21 cellular contexts compared by ENCODE assay signal in the genomic region with DNA sequence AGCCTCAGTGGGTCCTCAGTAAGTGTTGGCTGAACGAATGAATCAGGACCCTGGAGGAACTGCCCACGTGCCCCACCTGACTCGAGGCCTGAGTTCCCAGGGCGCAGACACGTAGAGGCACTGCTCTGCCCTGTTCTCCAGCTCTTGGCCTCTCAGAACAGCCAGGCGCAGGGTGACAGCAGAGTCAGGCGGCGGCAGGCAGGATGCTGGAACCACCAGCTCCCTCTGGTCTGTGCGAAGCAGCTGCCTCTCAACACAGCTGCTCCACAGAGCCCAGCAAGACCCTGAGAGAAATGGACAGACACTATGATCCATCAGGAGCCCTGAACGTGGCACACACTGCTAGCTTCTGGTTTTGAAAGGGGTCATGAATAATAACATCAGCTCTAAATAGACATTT. TPM values are rescaled to one million over a fixed set of nuclear protein-coding genes. Genes with fewer than 3 reads are reported as not detected.
DNase-seq lines count a peak whose midpoint lies in the region; ATAC-seq, FAIRE-seq and TF ChIP-seq lines count a peak whose summit lies in the region.
"Had no signal": no experiment of that assay in that cellular context is flagged by ENCODE, and none has a peak within 500 bp of the region (broad histone marks: within the 10 kb centered on the region; RNA-seq: fewer than 3 reads in every experiment).

No MANE protein-coding gene starts in this region.

- DNase-seq in activated CD4-positive, alpha-beta T cell treated with anti-CD3 and anti-CD28 coated beads, Interleukin-2, amount 10 ng/mL, durations not matched to agents 7 days and 5 days = no peak
- no peak for DNase-seq in activated CD4-positive, alpha-beta T cell treated with anti-CD3 and anti-CD28 coated beads for 48 hours
- peak; percentile 55 for DNase-seq in pons (ENCODE audit: low spot score)
- no peak for DNase-seq in pancreas
- no peak for DNase-seq in HepG2 (ENCODE audit: low spot score)
- DNase-seq: AML-193, MM.1S, NCI-H1092, NCI-H1436 treated with DMSO at 0.1 percent for 48 hours, NCI-H2029, NCI-H2171, NCI-H526, PC-9 had no signal

- no peaks in the 10 kb centered on the region for H3K36me3 Mint-ChIP-seq in activated CD4-positive, alpha-beta T cell treated with anti-CD3 and anti-CD28 coated beads, Interleukin-2, amount 10 ng/mL, durations not matched to agents 7 days and 5 days (ENCODE audit: low read depth)

- no peak for TF ChIP-seq POLR2A in HepG2 (IDR thresholded peaks at IDR 0.05; ENCODE audit: insufficient read depth in 1 of 2, low read depth in 2 of 2, low read length in 2 of 2)

- no peaks in the 10 kb centered on the region for H3K9me3 ChIP-seq in pancreas
- no peaks in the 10 kb centered on the region for H3K9me3 ChIP-seq in HepG2 (ENCODE audit: low read length)
- H3K9me3 ChIP-seq: HAP-1 had no signal

- CTCF ChIA-PET in activated CD4-positive, alpha-beta T cell treated with anti-CD3 and anti-CD28 coated beads, Interleukin-2, amount 10 ng/mL, durations not matched to agents 7 days and 5 days (lab: Charles Lee) = no interaction called here
- CTCF ChIA-PET in HepG2 (lab: Yijun Ruan, JAX; ENCODE audit: low intra/inter-chr PET ratio, low total read pairs) = no interaction called here

- no peak overlapping the region for H3K4me3 Mint-ChIP-seq in activated CD4-positive, alpha-beta T cell treated with anti-CD3 and anti-CD28 coated beads, Interleukin-2, amount 10 ng/mL, durations not matched to agents 7 days and 5 days

- intact Hi-C loops in pancreas (cut with DNase I) (no loop called here), HepG2 (cut with micrococcal nuclease; ENCODE audit: unreplicated experiment) (no loop called here)

- no peak overlapping the region for H3K4me3 ChIP-seq in pancreas
- no peak overlapping the region for H3K4me3 ChIP-seq in HepG2 (replicated peaks in 1 of 3; ENCODE audit: insufficient read depth in 1 of 3, low read depth in 2 of 3, low read length in 3 of 3)
- H3K4me3 ChIP-seq: HAP-1, PC-9 had no signal

- H3K27me3 Mint-ChIP-seq in activated CD4-positive, alpha-beta T cell treated with anti-CD3 and anti-CD28 coated beads, Interleukin-2, amount 10 ng/mL, durations not matched to agents 7 days and 5 days = peaks cover 2% of the 10 kb centered on the region

- ATAC-seq in GM18909 (IDR thresholded peaks at IDR 0.05; ENCODE audit: poor library complexity, unreplicated experiment) = no peak
- ATAC-seq in HG02884 (IDR thresholded peaks at IDR 0.05; ENCODE audit: unreplicated experiment) = no peak
- ATAC-seq in pancreas = no peak
- ATAC-seq in HepG2 = no peak

- no peak overlapping the region for H3K9ac ChIP-seq in HepG2 (ENCODE audit: insufficient read depth, low read depth, low read length)

- TF ChIP-seq RAD21 in HepG2 (CRISPR knock-in tag; IDR thresholded peaks at IDR 0.05) = no peak

- TF ChIP-seq EP300 in HepG2 (IDR thresholded peaks at IDR 0.05; ENCODE audit: low read depth in 2 of 2, low read length in 2 of 2) (no peak), HepG2 (CRISPR knock-in tag; IDR thresholded peaks at IDR 0.05; ENCODE audit: borderline replicate concordance) (no peak)

- no peak overlapping the region for H2AFZ ChIP-seq in HepG2 (ENCODE audit: low read length)
- H2AFZ ChIP-seq: PC-9 had no signal

- TF ChIP-seq CTCF in pancreas (IDR thresholded peaks at IDR 0.05) (no peak), HepG2 (CRISPR knock-in tag; IDR thresholded peaks at IDR 0.05) (no peak)

- H3K4me1 ChIP-seq in pancreas = no peaks in the 10 kb centered on the region
- peaks cover 16% of the 10 kb centered on the region for H3K4me1 ChIP-seq in HepG2 (ENCODE audit: insufficient read depth, low read length)

- H3K4me1 Mint-ChIP-seq in activated CD4-positive, alpha-beta T cell treated with anti-CD3 and anti-CD28 coated beads, Interleukin-2, amount 10 ng/mL, durations not matched to agents 7 days and 5 days = no peaks in the 10 kb centered on the region

- H3K36me3 ChIP-seq in pancreas (no peaks in the 10 kb centered on the region), HepG2 (replicated peaks in 1 of 2; ENCODE audit: control insufficient read depth in 1 of 2, insufficient read depth in 2 of 2, low read length in 2 of 2) (no peaks in the 10 kb centered on the region)
- H3K36me3 ChIP-seq: HAP-1 had no signal

- 64 to 80% methylated on average over 10 of the region's 10 CpGs for WGBS in pancreas, 2 donors
- 0% methylated on average over 2 of the region's 10 CpGs for WGBS in HepG2 (ENCODE audit: low lambda C conversion rate)

- no peaks in the 10 kb centered on the region for H3K9me3 Mint-ChIP-seq in activated CD4-positive, alpha-beta T cell treated with anti-CD3 and anti-CD28 coated beads, Interleukin-2, amount 10 ng/mL, durations not matched to agents 7 days and 5 days

- H3K27ac ChIP-seq in layer of hippocampus (ENCODE audit: low read depth, low read length) = peak overlapping the region; percentile 47
- no peak overlapping the region for H3K27ac ChIP-seq in pancreas
- H3K27ac ChIP-seq in HepG2 (ENCODE audit: extremely low read length, insufficient read depth, low read length) = no peak overlapping the region
- H3K27ac ChIP-seq: 22Rv1, PC-9, RWPE1 had no signal

- H3K4me2 ChIP-seq in HepG2 (ENCODE audit: low read depth, low read length) = no peak overlapping the region
- H3K4me2 ChIP-seq: PC-9 had no signal

- in situ Hi-C loops in HepG2 (cut with HindIII; ENCODE audit: extremely low pct_ligation_motif_present, low pct_unique_long_range_greater_than_20kb) = no loop called here

- no peaks in the 10 kb centered on the region for H4K20me1 ChIP-seq in HepG2 (ENCODE audit: insufficient read depth, low read length)

- FAIRE-seq in pancreas (lab: Jason Lieb, UNC) (no peak), HepG2 (lab: Jason Lieb, UNC) (no peak)
- FAIRE-seq: G401.6 had no signal

- no TSS peak for BruUV-seq in HepG2 (replicated peaks; lab: Mats Ljungman, UMichigan)

- POLR2A ChIA-PET in activated CD4-positive, alpha-beta T cell treated with anti-CD3 and anti-CD28 coated beads, Interleukin-2, amount 10 ng/mL, durations not matched to agents 7 days and 5 days (lab: Charles Lee) = no interaction called here
- POLR2A ChIA-PET in HepG2 (lab: Yijun Ruan, JAX) = no interaction called here

- peak overlapping the region; percentile 22 for H3K27ac Mint-ChIP-seq in activated CD4-positive, alpha-beta T cell treated with anti-CD3 and anti-CD28 coated beads, Interleukin-2, amount 10 ng/mL, durations not matched to agents 7 days and 5 days

- H3K27me3 ChIP-seq in layer of hippocampus (ENCODE audit: control insufficient read depth, insufficient read depth, low read length) (no peaks in the 10 kb centered on the region), pancreas (no peaks in the 10 kb centered on the region), HepG2 (ENCODE audit: control insufficient read depth in 1 of 2, insufficient read depth in 2 of 2, low read length in 2 of 2) (0 out of 5 replicates have a peak, but pooled peaks cover 0 to 1% of the 10 kb centered on the region in 2 experiments)

- no peaks in the 10 kb centered on the region for H3K79me2 ChIP-seq in HepG2 (ENCODE audit: insufficient read depth, low read length)

TF ChIP-seq in HepG2, 621 proteins besides CTCF, POLR2A, EP300 and RAD21 (continues in another document):
- TF ChIP-seq SOX6 (IDR thresholded peaks at IDR 0.05) = no peak
- TF ChIP-seq SOX6 (CRISPR knock-in tag; IDR thresholded peaks at IDR 0.05) = no peak
- TF ChIP-seq ETV6 (CRISPR knock-in tag; conservative IDR thresholded peaks at IDR 0.05) = no peak
- TF ChIP-seq ATAD3A (CRISPR knock-in tag; IDR thresholded peaks at IDR 0.05) = no peak
- no peak for TF ChIP-seq ZNF326 (CRISPR knock-in tag; IDR thresholded peaks at IDR 0.05; ENCODE audit: borderline replicate concordance)
- TF ChIP-seq, protein P1, sequence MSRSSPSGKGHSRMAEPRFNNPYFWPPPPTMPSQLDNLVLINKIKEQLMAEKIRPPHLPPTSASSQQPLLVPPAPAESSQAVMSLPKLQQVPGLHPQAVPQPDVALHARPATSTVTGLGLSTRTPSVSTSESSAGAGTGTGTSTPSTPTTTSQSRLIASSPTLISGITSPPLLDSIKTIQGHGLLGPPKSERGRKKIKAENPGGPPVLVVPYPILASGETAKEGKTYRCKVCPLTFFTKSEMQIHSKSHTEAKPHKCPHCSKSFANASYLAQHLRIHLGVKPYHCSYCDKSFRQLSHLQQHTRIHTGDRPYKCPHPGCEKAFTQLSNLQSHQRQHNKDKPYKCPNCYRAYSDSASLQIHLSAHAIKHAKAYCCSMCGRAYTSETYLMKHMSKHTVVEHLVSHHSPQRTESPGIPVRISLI (CRISPR knock-in tag; IDR thresholded peaks at IDR 0.05; ENCODE audit: borderline replicate concordance) = no peak
- TF ChIP-seq HDAC2 (CRISPR knock-in tag; IDR thresholded peaks at IDR 0.05) = no peak

RNA-seq across cellular contexts. Expression of a gene that starts 53.1 kb away (rescaled TPM):
- total RNA-seq in activated CD4-positive, alpha-beta T cell treated with anti-CD3 and anti-CD28 coated beads, Interleukin-2, amount 10 ng/mL, durations not matched to agents 7 days and 5 days = not detected
- total RNA-seq in pancreas = under 1 TPM in 4 of 6 donors, not detected in 2; 0.16 to 0.49 (median 0.30) TPM
- under 1 TPM in 1 of 2 donors, not detected in 1; 0.87 TPM for polyA plus RNA-seq in pancreas
- total RNA-seq in HepG2 (2016; rRNA removed; fragmentation: Illumina TruSeq; extraction: Trizol) = 0.11 TPM in 1 of 2 replicates, not detected in the other
- total RNA-seq in HepG2 (2016; cell fraction: cytosol; rRNA removed; fragmentation: Illumina TruSeq; extraction: Trizol; ENCODE audit: low read depth) = not detected in 2 replicates
- 0.09 and 0.21 TPM in 2 replicates for total RNA-seq in HepG2 (2016; cell fraction: insoluble cytoplasmic fraction; rRNA removed; fragmentation: Illumina TruSeq; extraction: Trizol)
- not detected in 2 replicates for total RNA-seq in HepG2 (2016; cell fraction: membrane; rRNA removed; fragmentation: Illumina TruSeq; extraction: Trizol)
- total RNA-seq in HepG2 (2016; cell fraction: nucleus; rRNA removed; fragmentation: Illumina TruSeq; extraction: Trizol) = not detected in 2 replicates
- polyA plus RNA-seq in HepG2 (2011; rRNA removed) = not detected in 2 replicates
- polyA plus RNA-seq in HepG2 (2011; cell fraction: cytosol; rRNA removed) = 0.08 TPM in 1 of 2 replicates, not detected in the other
- not detected in 2 replicates for polyA plus RNA-seq in HepG2 (2011; cell fraction: nucleus; rRNA removed)
- polyA plus RNA-seq in HepG2 (2012) = 0.17 TPM in 1 of 2 replicates, not detected in the other
- 0.07 and 0.12 TPM in 2 replicates for polyA plus RNA-seq in HepG2 (2016; cell fraction: cytosol; fragmentation: Illumina TruSeq; extraction: Trizol; ENCODE audit: low read depth)
- polyA plus RNA-seq in HepG2 (2016; cell fraction: insoluble cytoplasmic fraction; fragmentation: Illumina TruSeq; extraction: Trizol; ENCODE audit: low read depth) = 0.20 TPM in 1 of 2 replicates, not detected in the other
- polyA plus RNA-seq in HepG2 (2016; cell fraction: membrane; fragmentation: Illumina TruSeq; extraction: Trizol; ENCODE audit: low read depth) = 0.17 TPM in 1 of 2 replicates, not detected in the other
- polyA plus RNA-seq in HepG2 (2016; cell fraction: nucleus; fragmentation: Illumina TruSeq; extraction: Trizol; ENCODE audit: insufficient read depth, low read depth) = not detected in 2 replicates
- polyA minus RNA-seq in HepG2 (2011; rRNA and poly(A)+ RNA removed; ENCODE audit: low replicate concordance) = not detected in 2 replicates
- polyA minus RNA-seq in HepG2 (2011; cell fraction: cytosol; rRNA and poly(A)+ RNA removed) = not detected in 2 replicates
- polyA minus RNA-seq in HepG2 (2011; cell fraction: nucleus; rRNA and poly(A)+ RNA removed) = not detected in 2 replicates
- total RNA-seq: LHCN-M2 had no signal
